In genomic region chr18:35032113-35032512, GRCh38 we compare ENCODE assay signal across 15 cellular contexts. TPM values are rescaled to one million over a fixed set of nuclear protein-coding genes. Genes with fewer than 3 reads are reported as not detected.
A peak's percentile ranks its signal among the peaks of the same experiment; 100 is the strongest.
DNase-seq lines count a peak whose midpoint lies in the region; ATAC-seq and TF ChIP-seq lines count a peak whose summit lies in the region.
"Had no signal": no experiment of that assay in that cellular context is flagged by ENCODE, and none has a peak within 500 bp of the region (broad histone marks: within the 10 kb centered on the region; RNA-seq: fewer than 3 reads in every experiment).

No MANE protein-coding gene starts in this region.

- H3K4me2 ChIP-seq in Karpas-422 (ENCODE audit: low read depth, low read length, poor library complexity, severe bottlenecking) (peak overlapping the region; percentile 26), neural progenitor cell (no peak overlapping the region)

- H3K27me3 Mint-ChIP-seq in activated naive CD4-positive, alpha-beta T cell treated with anti-CD3 and anti-CD28 coated beads, Interleukin-2, amount 50 U/mL, for 24 hours = no peaks in the 10 kb centered on the region
- H3K27me3 Mint-ChIP-seq in effector memory CD8-positive, alpha-beta T cell = no peaks in the 10 kb centered on the region
- peaks cover 2% of the 10 kb centered on the region for H3K27me3 Mint-ChIP-seq in neural progenitor cell (ENCODE audit: insufficient read depth, low read depth)

- H3K9me3 Mint-ChIP-seq in activated naive CD4-positive, alpha-beta T cell treated with anti-CD3 and anti-CD28 coated beads, Interleukin-2, amount 50 U/mL, for 24 hours = no peaks in the 10 kb centered on the region
- peaks cover 0 to 2% of the 10 kb centered on the region in 2 donors for H3K9me3 Mint-ChIP-seq in effector memory CD8-positive, alpha-beta T cell
- no peaks in the 10 kb centered on the region for H3K9me3 Mint-ChIP-seq in stimulated activated effector memory CD8-positive, alpha-beta T cell treated with anti-CD3 and anti-CD28 coated beads, Interleukin-12 subunit alpha, Interleukin-12 subunit beta, amount 100 ng/mL, for 72 hours
- no peaks in the 10 kb centered on the region for H3K9me3 Mint-ChIP-seq in neural progenitor cell
- H3K9me3 Mint-ChIP-seq: CD14-positive monocyte had no signal

- no peaks in the 10 kb centered on the region for H3K36me3 Mint-ChIP-seq in activated naive CD4-positive, alpha-beta T cell treated with anti-CD3 and anti-CD28 coated beads, Interleukin-2, amount 50 U/mL, for 24 hours
- peaks cover 2% of the 10 kb centered on the region for H3K36me3 Mint-ChIP-seq in effector memory CD8-positive, alpha-beta T cell (ENCODE audit: insufficient read depth)
- H3K36me3 Mint-ChIP-seq in stimulated activated effector memory CD8-positive, alpha-beta T cell treated with anti-CD3 and anti-CD28 coated beads, Interleukin-12 subunit alpha, Interleukin-12 subunit beta, amount 100 ng/mL, for 72 hours = no peaks in the 10 kb centered on the region
- H3K36me3 Mint-ChIP-seq in neural progenitor cell = no peaks in the 10 kb centered on the region
- H3K36me3 Mint-ChIP-seq: CD14-positive monocyte had no signal

- H3K27ac ChIP-seq in Karpas-422 (ENCODE audit: low read length) (peak overlapping the region; percentile 75), neural progenitor cell (no peak overlapping the region)

- H3K4me1 ChIP-seq in Karpas-422 (ENCODE audit: low read length) (peaks cover 57% of the 10 kb centered on the region), neural progenitor cell (no peaks in the 10 kb centered on the region)

- no peaks in the 10 kb centered on the region for H3F3A ChIP-seq in neural progenitor cell (ENCODE audit: low read depth)

- no peaks in the 10 kb centered on the region for H3K79me2 ChIP-seq in Karpas-422 (ENCODE audit: low read length)
- no peaks in the 10 kb centered on the region for H3K79me2 ChIP-seq in neural progenitor cell (ENCODE audit: low read depth)

- no peaks in the 10 kb centered on the region for H4K20me1 ChIP-seq in Karpas-422 (ENCODE audit: insufficient read depth, low read depth, low read length)
- no peaks in the 10 kb centered on the region for H4K20me1 ChIP-seq in neural progenitor cell (ENCODE audit: low read depth)

- no peak for ATAC-seq in effector memory CD8-positive, alpha-beta T cell (replicated peaks)
- no peak for ATAC-seq in stimulated activated effector memory CD8-positive, alpha-beta T cell treated with anti-CD3 and anti-CD28 coated beads, Interleukin-12 subunit alpha, Interleukin-12 subunit beta, amount 100 ng/mL, for 72 hours
- ATAC-seq in GM19324 (IDR thresholded peaks at IDR 0.05; ENCODE audit: low FRiP score, unreplicated experiment) = no peak

- peak overlapping the region; percentile 34 for H3K4me3 Mint-ChIP-seq in activated naive CD4-positive, alpha-beta T cell treated with anti-CD3 and anti-CD28 coated beads, Interleukin-2, amount 50 U/mL, for 24 hours
- H3K4me3 Mint-ChIP-seq in effector memory CD8-positive, alpha-beta T cell = peak overlapping the region in 1 of 2 donors; percentile 34
- no peak overlapping the region for H3K4me3 Mint-ChIP-seq in stimulated activated effector memory CD8-positive, alpha-beta T cell treated with anti-CD3 and anti-CD28 coated beads, Interleukin-12 subunit alpha, Interleukin-12 subunit beta, amount 100 ng/mL, for 72 hours
- no peak overlapping the region for H3K4me3 Mint-ChIP-seq in neural progenitor cell
- H3K4me3 Mint-ChIP-seq: CD14-positive monocyte had no signal

- H3K27me3 ChIP-seq in Karpas-422 (ENCODE audit: low read length) (no peaks in the 10 kb centered on the region), neural progenitor cell (no peaks in the 10 kb centered on the region)

- H2AFZ ChIP-seq in Karpas-422 (ENCODE audit: low read length) (peak overlapping the region; percentile 31), neural progenitor cell (replicated peaks) (no peak overlapping the region)

- no peak for DNase-seq in activated naive CD4-positive, alpha-beta T cell treated with anti-CD3 and anti-CD28 coated beads, Interleukin-2, amount 50 U/mL, for 16 hours
- DNase-seq in Karpas-422 (no peak), HK-2 (ENCODE audit: unreplicated experiment) (no peak), neural progenitor cell (ENCODE audit: low spot score) (no peak)
- DNase-seq in effector memory CD8-positive, alpha-beta T cell = no peak
- DNase-seq in stimulated activated effector memory CD8-positive, alpha-beta T cell treated with anti-CD3 and anti-CD28 coated beads, Interleukin-12 subunit alpha, Interleukin-12 subunit beta, amount 100 ng/mL, for 72 hours (ENCODE audit: low spot score in 2 of 2) = no peak
- DNase-seq: KBM-7, MM.1S, NCI-H1105 treated with DMSO at 0.1 percent for 48 hours, NCI-H187, NCI-H510A, SIG-M5 had no signal

- peak overlapping the region; percentile 14 for H3K27ac Mint-ChIP-seq in activated naive CD4-positive, alpha-beta T cell treated with anti-CD3 and anti-CD28 coated beads, Interleukin-2, amount 50 U/mL, for 24 hours
- H3K27ac Mint-ChIP-seq in effector memory CD8-positive, alpha-beta T cell = peak overlapping the region; percentile 69 to 100
- H3K27ac Mint-ChIP-seq in stimulated activated effector memory CD8-positive, alpha-beta T cell treated with anti-CD3 and anti-CD28 coated beads, Interleukin-12 subunit alpha, Interleukin-12 subunit beta, amount 100 ng/mL, for 72 hours = peak overlapping the region; percentile 99
- no peak overlapping the region for H3K27ac Mint-ChIP-seq in neural progenitor cell
- H3K27ac Mint-ChIP-seq: CD14-positive monocyte had no signal

- H3K4me3 ChIP-seq in Karpas-422 (ENCODE audit: low read length) (no peak overlapping the region), neural progenitor cell (no peak overlapping the region)

- H3K36me3 ChIP-seq in Karpas-422 (ENCODE audit: insufficient read depth, low read length) = no peaks in the 10 kb centered on the region
- no peaks in the 10 kb centered on the region for H3K36me3 ChIP-seq in neural progenitor cell

- TF ChIP-seq CTCF in neural progenitor cell (IDR thresholded peaks at IDR 0.05) = no peak

- H3K9me2 ChIP-seq in Karpas-422 (replicated peaks; ENCODE audit: insufficient read depth, low read length) = no peaks in the 10 kb centered on the region

- H3K4me1 Mint-ChIP-seq in activated naive CD4-positive, alpha-beta T cell treated with anti-CD3 and anti-CD28 coated beads, Interleukin-2, amount 50 U/mL, for 24 hours = peaks cover 64% of the 10 kb centered on the region
- peaks cover 23 to 33% of the 10 kb centered on the region in 2 donors for H3K4me1 Mint-ChIP-seq in effector memory CD8-positive, alpha-beta T cell (ENCODE audit: low read depth in 2 of 2)
- peaks cover 28% of the 10 kb centered on the region for H3K4me1 Mint-ChIP-seq in stimulated activated effector memory CD8-positive, alpha-beta T cell treated with anti-CD3 and anti-CD28 coated beads, Interleukin-12 subunit alpha, Interleukin-12 subunit beta, amount 100 ng/mL, for 72 hours
- H3K4me1 Mint-ChIP-seq in neural progenitor cell = peaks cover 6% of the 10 kb centered on the region

- no peaks in the 10 kb centered on the region for H3K9me3 ChIP-seq in Karpas-422 (ENCODE audit: low read length)
- H3K9me3 ChIP-seq in neural progenitor cell (ENCODE audit: low read depth) = no peaks in the 10 kb centered on the region

- H3K9ac ChIP-seq in Karpas-422 (ENCODE audit: low read length) (peak overlapping the region; percentile 12; the same call in 1 of the 2 replicates), neural progenitor cell (no peak overlapping the region)

RNA-seq across cellular contexts. Expression of gene MAPRE2, which starts 9.1 kb away (rescaled TPM):
- 200 and 267 TPM in 2 replicates for total RNA-seq in Karpas-422 (2014; rRNA removed; shearing (Covaris generic); ENCODE audit: low replicate concordance)
- total RNA-seq in neural progenitor cell (ENCODE audit: low replicate concordance) = 28.9 and 34.6 TPM in 2 replicates
